In genomic region chr17:62643496-62643895, GRCh38 we compare ENCODE assay signal across 20 cellular contexts.
"Had no signal": no experiment of that assay in that cellular context is flagged by ENCODE, and none has a peak within 500 bp of the region (broad histone marks: within the 10 kb centered on the region; RNA-seq: fewer than 3 reads in every experiment).

No MANE protein-coding gene starts in this region.

- H3K36me3 Mint-ChIP-seq: activated naive CD8-positive, alpha-beta T cell treated with anti-CD3 and anti-CD28 coated beads for 36 hours had no signal

- DNase-seq: activated CD4-positive, CD25-positive, alpha-beta regulatory T cell; activated CD8-positive, alpha-beta memory T cell treated with anti-CD3 and anti-CD28 coated beads, Interleukin-2, amount 50 U/mL, for 4 hours; activated naive CD4-positive, alpha-beta T cell treated with Interleukin-2 at 50 U/mL for 16 hours; activated naive CD8-positive, alpha-beta T cell treated with anti-CD3 and anti-CD28 coated beads for 36 hours; activated T-cell treated with anti-CD3 and anti-CD28 coated beads, Interleukin-2, amount 50 U/mL, for 1 hour; brain microvascular endothelial cell; Karpas-422; NCI-H1105 treated with DMSO at 0.1 percent for 48 hours; NCI-H1436 treated with DMSO at 0.1 percent for 48 hours; NCI-H187 treated with DMSO at 0.1 percent for 48 hours; NCI-H2081 treated with DMSO at 0.1 percent for 48 hours; NCI-H446; NCI-H524; PC-9; SK-N-SH had no signal

- H3K27me3 Mint-ChIP-seq: activated naive CD8-positive, alpha-beta T cell treated with anti-CD3 and anti-CD28 coated beads for 36 hours had no signal

- H3K9me2 ChIP-seq: SK-N-SH had no signal

- H3K4me3 ChIP-seq: cardiac muscle cell, PC-9 had no signal

- ATAC-seq: Right ventricle myocardium inferior had no signal

- H3K4me3 Mint-ChIP-seq: activated CD8-positive, alpha-beta T cell treated with anti-CD3 and anti-CD28 coated beads for 36 hours; activated naive CD8-positive, alpha-beta T cell treated with anti-CD3 and anti-CD28 coated beads for 36 hours; activated T-helper 1 cell treated with anti-CD3 and anti-CD28 coated beads, Interleukin-12 subunit alpha, Interleukin-12 subunit beta, Interleukin-2, Interleukin-4 antibody, amounts not matched to agents 30 ng/mL and 10 ng/mL and 1 ng/mL, durations not matched to agents 14 hours and 24 hours and 36 hours had no signal

- H3K27ac Mint-ChIP-seq: activated CD8-positive, alpha-beta T cell treated with anti-CD3 and anti-CD28 coated beads for 36 hours; activated naive CD8-positive, alpha-beta T cell treated with anti-CD3 and anti-CD28 coated beads for 36 hours; activated T-helper 1 cell treated with anti-CD3 and anti-CD28 coated beads, Interleukin-12 subunit alpha, Interleukin-12 subunit beta, Interleukin-2, Interleukin-4 antibody, amounts not matched to agents 30 ng/mL and 10 ng/mL and 1 ng/mL, durations not matched to agents 14 hours and 24 hours and 36 hours had no signal

- H3K9me3 Mint-ChIP-seq: activated CD8-positive, alpha-beta T cell treated with anti-CD3 and anti-CD28 coated beads for 36 hours; activated naive CD8-positive, alpha-beta T cell treated with anti-CD3 and anti-CD28 coated beads for 36 hours; activated T-helper 1 cell treated with anti-CD3 and anti-CD28 coated beads, Interleukin-12 subunit alpha, Interleukin-12 subunit beta, Interleukin-2, Interleukin-4 antibody, amounts not matched to agents 30 ng/mL and 10 ng/mL and 1 ng/mL, durations not matched to agents 14 hours and 24 hours and 36 hours had no signal

- H3K9me3 ChIP-seq: SK-N-SH had no signal

- H2AFZ ChIP-seq: PC-9 had no signal

- H3K27ac ChIP-seq: brain microvascular endothelial cell, cardiac muscle cell, PC-9, VCaP had no signal

- H3K4me2 ChIP-seq: PC-9 had no signal

- H3K36me3 ChIP-seq: cardiac muscle cell had no signal

- H3K27me3 ChIP-seq: brain microvascular endothelial cell, cardiac muscle cell had no signal
